ENCODE assay signal across 8 cellular contexts in the genomic region with DNA sequence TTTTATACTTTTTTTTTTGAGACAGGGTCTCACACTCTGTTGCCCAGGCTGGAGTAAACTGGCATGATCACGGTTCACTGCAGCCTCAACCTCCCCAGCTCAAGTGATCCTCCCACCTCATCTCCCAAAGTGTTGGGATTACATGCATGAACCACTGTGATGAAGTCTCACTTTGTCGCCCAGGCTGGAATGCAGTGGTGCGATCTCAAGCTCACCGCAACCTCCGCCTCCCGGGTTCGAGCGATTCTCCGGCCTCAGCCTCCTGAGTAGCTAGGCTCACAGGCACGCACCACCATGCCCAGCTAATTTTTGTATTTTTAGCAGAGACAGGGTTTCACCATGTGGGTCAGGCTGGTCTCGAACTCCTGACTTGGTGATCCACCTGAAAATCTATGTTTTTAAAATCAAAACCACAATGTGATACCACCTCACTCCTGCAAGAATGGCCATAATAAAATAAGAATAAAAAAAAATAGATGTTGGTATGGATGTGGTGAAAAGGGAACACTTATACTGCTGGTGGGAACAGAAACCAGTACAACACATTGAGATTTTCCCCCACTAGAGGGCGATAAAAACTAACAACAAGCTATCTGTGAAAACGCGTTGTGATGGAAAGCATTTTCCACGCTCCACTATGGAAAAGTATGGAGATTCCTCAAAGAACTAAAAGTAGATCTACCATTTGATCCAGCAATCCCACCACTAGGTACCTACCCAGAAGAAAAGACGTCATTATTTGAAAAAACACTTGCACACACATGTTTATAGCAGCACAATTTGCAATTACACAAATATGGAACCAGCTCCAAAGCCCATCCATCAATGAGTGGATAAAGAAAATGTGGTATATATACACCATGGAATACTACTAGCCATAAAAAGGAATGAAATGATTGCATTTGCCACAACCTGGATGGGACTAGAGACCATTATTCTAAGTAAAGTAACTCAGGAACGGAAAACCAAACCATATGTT. TPM values are rescaled to one million over a fixed set of nuclear protein-coding genes. Genes with fewer than 3 reads are reported as not detected.
DNase-seq lines count a peak whose midpoint lies in the region; ATAC-seq and TF ChIP-seq lines count a peak whose summit lies in the region.

No MANE protein-coding gene starts in this region.

- no peak overlapping the region for H2AFZ ChIP-seq in MM.1S (ENCODE audit: low read length)

- 0 out of 2 replicates have a peak, but pooled peaks have one; percentile 38 for ATAC-seq in WTC11

- H4K20me1 ChIP-seq in MM.1S (ENCODE audit: insufficient read depth, low read length), result no peaks in the 10 kb centered on the region

- no peaks in the 10 kb centered on the region for H3F3A ChIP-seq in MM.1S (ENCODE audit: insufficient read depth, low read length)

- H3K36me3 Mint-ChIP-seq in WTC11, result peaks cover 58% of the 10 kb centered on the region

- no peaks in the 10 kb centered on the region for H3K79me2 ChIP-seq in MM.1S (ENCODE audit: low read length)

- H3K27ac ChIP-seq in MM.1S (ENCODE audit: low read length), result no peak overlapping the region
- no peak overlapping the region for H3K27ac ChIP-seq in iPS DF 6.9 (ENCODE audit: low read length)
- no peak overlapping the region for H3K27ac ChIP-seq in testis

- H3K27me3 Mint-ChIP-seq in WTC11 (ENCODE audit: low read depth), result no peaks in the 10 kb centered on the region

- H3K4me2 ChIP-seq in MM.1S (ENCODE audit: low read depth, low read length), result no peak overlapping the region

- TF ChIP-seq CTCF in MM.1S (IDR thresholded peaks at IDR 0.05; ENCODE audit: low read length) (peak; percentile 61), WTC11 (IDR thresholded peaks at IDR 0.05) (peak; percentile 45; the same call in 1 of the 2 replicates), testis (IDR thresholded peaks at IDR 0.05) (peak; percentile 44 to 75 (median 51))

- CTCF ChIA-PET in WTC11 (lab: Charles Lee), result interaction anchor here (0.6 to 2.3 kb wide), 31 partner anchors 8 to 1235 kb away, joined by 3 to 15 read pairs (median 4); a partner anchor contains a TSS

- H3K9ac ChIP-seq in MM.1S (ENCODE audit: low read length), result no peak overlapping the region

- H3K4me3 Mint-ChIP-seq in WTC11, result no peak overlapping the region

- no peaks in the 10 kb centered on the region for H3K4me1 Mint-ChIP-seq in WTC11

- intact Hi-C loops in testis (cut with DNase I; ENCODE audit: low total_unique reads), result no loop called here

- POLR2A ChIA-PET in WTC11 (lab: Charles Lee), result no interaction called here

- H3K9me3 Mint-ChIP-seq in WTC11, result no peaks in the 10 kb centered on the region

- H3K36me3 ChIP-seq in MM.1S (replicated peaks; ENCODE audit: insufficient read depth, low read length), result no peaks in the 10 kb centered on the region; the same call in 1 of the 2 replicates
- peaks cover 13% of the 10 kb centered on the region for H3K36me3 ChIP-seq in iPS DF 6.9 (ENCODE audit: control insufficient read depth, insufficient read depth, low read length)
- no peaks in the 10 kb centered on the region for H3K36me3 ChIP-seq in testis (ENCODE audit: low read depth, missing control alignments)

- H3K27me3 ChIP-seq in MM.1S (replicated peaks; ENCODE audit: insufficient read depth, low read length), result no peaks in the 10 kb centered on the region
- no peaks in the 10 kb centered on the region for H3K27me3 ChIP-seq in iPS DF 6.9 (ENCODE audit: control insufficient read depth, insufficient read depth, low read length)
- H3K27me3 ChIP-seq in testis, result no peaks in the 10 kb centered on the region

- no peaks in the 10 kb centered on the region for H3K4me1 ChIP-seq in MM.1S (ENCODE audit: low read length)
- H3K4me1 ChIP-seq in iPS DF 6.9 (ENCODE audit: control insufficient read depth, insufficient read depth, low read length), result no peaks in the 10 kb centered on the region
- H3K4me1 ChIP-seq in testis, result no peaks in the 10 kb centered on the region

- H3K9me3 ChIP-seq in MM.1S (replicated peaks; ENCODE audit: insufficient read depth, low read length) (no peaks in the 10 kb centered on the region), iPS DF 6.9 (ENCODE audit: control insufficient read depth, insufficient read depth, low read length) (no peaks in the 10 kb centered on the region), testis (no peaks in the 10 kb centered on the region)

- DNase-seq in NCI-H748 (lab: John Stamatoyannopoulos, UW; ENCODE audit: unreplicated experiment), result peak; percentile 49
- DNase-seq in NCI-H748 treated with DMSO at 0.1 percent for 48 hours (lab: John Stamatoyannopoulos, UW), result no peak
- DNase-seq in MM.1S, result peak; percentile 54
- DNase-seq in WTC11 (ENCODE audit: low spot score), result no peak
- DNase-seq in iPS DF 6.9 (ENCODE audit: low read depth, low spot score), result peak; percentile 27
- no peak for DNase-seq in testis
- DNase-seq in stimulated activated naive CD4-positive, alpha-beta T cell treated with Interleukin-2 at 50 U/mL for 16 hours (lab: John Stamatoyannopoulos, UW), result no peak
- DNase-seq in activated CD4-positive, CD25-positive, alpha-beta regulatory T cell (lab: John Stamatoyannopoulos, UW), result no peak

- no peaks in the 10 kb centered on the region for H3K9me2 ChIP-seq in MM.1S (replicated peaks; ENCODE audit: insufficient read depth, low read length)

- no peak overlapping the region for H3K27ac Mint-ChIP-seq in WTC11

- WGBS in iPS DF 6.9 (ENCODE audit: insufficient coverage, insufficient read length), result no CpG with 5 or more reads among the region's 17 CpGs
- WGBS in testis, 2 donors, result 69 to 71% methylated on average over 17 of the region's 17 CpGs

- H3K4me3 ChIP-seq in MM.1S (ENCODE audit: low read length), result no peak overlapping the region
- no peak overlapping the region for H3K4me3 ChIP-seq in iPS DF 6.9 (ENCODE audit: low read length)
- H3K4me3 ChIP-seq in testis, result no peak overlapping the region

- no peak for TF ChIP-seq POLR2A in testis (IDR thresholded peaks at IDR 0.05)

TF ChIP-seq in WTC11, 78 proteins besides CTCF, POLR2A, EP300 and RAD21 (continues in another document):
- TF ChIP-seq ZBTB21 (CRISPR knock-in tag; IDR thresholded peaks at IDR 0.05; ENCODE audit: borderline replicate concordance) (no peak), FOXJ3 (CRISPR knock-in tag; IDR thresholded peaks at IDR 0.05; ENCODE audit: borderline replicate concordance) (no peak), ZNF263 (CRISPR knock-in tag; IDR thresholded peaks at IDR 0.05; ENCODE audit: low read depth) (no peak), NR1H2 (CRISPR knock-in tag; IDR thresholded peaks at IDR 0.05) (no peak), ZNF423 (CRISPR knock-in tag; IDR thresholded peaks at IDR 0.05) (no peak), NFATC4 (CRISPR knock-in tag; IDR thresholded peaks at IDR 0.05) (no peak), ATF1 (CRISPR knock-in tag; IDR thresholded peaks at IDR 0.05) (no peak), GABPB1 (CRISPR knock-in tag; IDR thresholded peaks at IDR 0.05) (no peak), TP53 (CRISPR knock-in tag; IDR thresholded peaks at IDR 0.05) (no peak), CREB1 (CRISPR knock-in tag; IDR thresholded peaks at IDR 0.05) (no peak)
- TF ChIP-seq, protein P1, sequence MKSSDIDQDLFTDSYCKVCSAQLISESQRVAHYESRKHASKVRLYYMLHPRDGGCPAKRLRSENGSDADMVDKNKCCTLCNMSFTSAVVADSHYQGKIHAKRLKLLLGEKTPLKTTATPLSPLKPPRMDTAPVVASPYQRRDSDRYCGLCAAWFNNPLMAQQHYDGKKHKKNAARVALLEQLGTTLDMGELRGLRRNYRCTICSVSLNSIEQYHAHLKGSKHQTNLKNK (CRISPR knock-in tag; IDR thresholded peaks at IDR 0.05), result no peak
- TF ChIP-seq, protein P2, sequence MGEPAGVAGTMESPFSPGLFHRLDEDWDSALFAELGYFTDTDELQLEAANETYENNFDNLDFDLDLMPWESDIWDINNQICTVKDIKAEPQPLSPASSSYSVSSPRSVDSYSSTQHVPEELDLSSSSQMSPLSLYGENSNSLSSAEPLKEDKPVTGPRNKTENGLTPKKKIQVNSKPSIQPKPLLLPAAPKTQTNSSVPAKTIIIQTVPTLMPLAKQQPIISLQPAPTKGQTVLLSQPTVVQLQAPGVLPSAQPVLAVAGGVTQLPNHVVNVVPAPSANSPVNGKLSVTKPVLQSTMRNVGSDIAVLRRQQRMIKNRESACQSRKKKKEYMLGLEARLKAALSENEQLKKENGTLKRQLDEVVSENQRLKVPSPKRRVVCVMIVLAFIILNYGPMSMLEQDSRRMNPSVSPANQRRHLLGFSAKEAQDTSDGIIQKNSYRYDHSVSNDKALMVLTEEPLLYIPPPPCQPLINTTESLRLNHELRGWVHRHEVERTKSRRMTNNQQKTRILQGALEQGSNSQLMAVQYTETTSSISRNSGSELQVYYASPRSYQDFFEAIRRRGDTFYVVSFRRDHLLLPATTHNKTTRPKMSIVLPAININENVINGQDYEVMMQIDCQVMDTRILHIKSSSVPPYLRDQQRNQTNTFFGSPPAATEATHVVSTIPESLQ (CRISPR knock-in tag; IDR thresholded peaks at IDR 0.05), result no peak
- TF ChIP-seq, protein P3, sequence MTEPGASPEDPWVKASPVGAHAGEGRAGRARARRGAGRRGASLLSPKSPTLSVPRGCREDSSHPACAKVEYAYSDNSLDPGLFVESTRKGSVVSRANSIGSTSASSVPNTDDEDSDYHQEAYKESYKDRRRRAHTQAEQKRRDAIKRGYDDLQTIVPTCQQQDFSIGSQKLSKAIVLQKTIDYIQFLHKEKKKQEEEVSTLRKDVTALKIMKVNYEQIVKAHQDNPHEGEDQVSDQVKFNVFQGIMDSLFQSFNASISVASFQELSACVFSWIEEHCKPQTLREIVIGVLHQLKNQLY (CRISPR knock-in tag; IDR thresholded peaks at IDR 0.05), result no peak
- TF ChIP-seq, protein P4, sequence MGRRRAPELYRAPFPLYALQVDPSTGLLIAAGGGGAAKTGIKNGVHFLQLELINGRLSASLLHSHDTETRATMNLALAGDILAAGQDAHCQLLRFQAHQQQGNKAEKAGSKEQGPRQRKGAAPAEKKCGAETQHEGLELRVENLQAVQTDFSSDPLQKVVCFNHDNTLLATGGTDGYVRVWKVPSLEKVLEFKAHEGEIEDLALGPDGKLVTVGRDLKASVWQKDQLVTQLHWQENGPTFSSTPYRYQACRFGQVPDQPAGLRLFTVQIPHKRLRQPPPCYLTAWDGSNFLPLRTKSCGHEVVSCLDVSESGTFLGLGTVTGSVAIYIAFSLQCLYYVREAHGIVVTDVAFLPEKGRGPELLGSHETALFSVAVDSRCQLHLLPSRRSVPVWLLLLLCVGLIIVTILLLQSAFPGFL (CRISPR knock-in tag; IDR thresholded peaks at IDR 0.05; ENCODE audit: borderline replicate concordance), result no peak
- TF ChIP-seq, protein P5, sequence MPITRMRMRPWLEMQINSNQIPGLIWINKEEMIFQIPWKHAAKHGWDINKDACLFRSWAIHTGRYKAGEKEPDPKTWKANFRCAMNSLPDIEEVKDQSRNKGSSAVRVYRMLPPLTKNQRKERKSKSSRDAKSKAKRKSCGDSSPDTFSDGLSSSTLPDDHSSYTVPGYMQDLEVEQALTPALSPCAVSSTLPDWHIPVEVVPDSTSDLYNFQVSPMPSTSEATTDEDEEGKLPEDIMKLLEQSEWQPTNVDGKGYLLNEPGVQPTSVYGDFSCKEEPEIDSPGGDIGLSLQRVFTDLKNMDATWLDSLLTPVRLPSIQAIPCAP (CRISPR knock-in tag; IDR thresholded peaks at IDR 0.05), result no peak

RNA-seq across cellular contexts. Expression of a gene that starts 26.8 kb away (rescaled TPM):
- 0.27 to 0.39 TPM (median 0.27 TPM) in 3 replicates for total RNA-seq in WTC11 (2021)
- total RNA-seq in testis, result 1 to 10 TPM; 4.5 to 7.2 TPM
- polyA plus RNA-seq in testis (ENCODE audit: insufficient read depth, low read depth, low replicate concordance), result 2.6 TPM

Comparison
In these comparisons a context has a peak if more than half of its experiments do, and no peak if none do; other contexts are left out.
1. DNase-seq: peak in NCI-H748 (single experiment), MM.1S (single experiment) and iPS DF 6.9 (single experiment); none in NCI-H748 treated with DMSO at 0.1 percent for 48 hours (single experiment), WTC11 (single experiment), testis (single experiment), stimulated activated naive CD4-positive, alpha-beta T cell treated with Interleukin-2 at 50 U/mL for 16 hours (single experiment) and activated CD4-positive, CD25-positive, alpha-beta regulatory T cell (0 of 4).
2. Peak in every context shown above with its lines, with median percentiles within 50 percentile points of each other: CTCF ChIP-seq.